In genomic region chr10:71184402-71184801, GRCh38 we compare ENCODE assay signal across 23 cellular contexts. TPM values are rescaled to one million over a fixed set of nuclear protein-coding genes. Genes with fewer than 3 reads are reported as not detected.
DNase-seq lines count a peak whose midpoint lies in the region; ATAC-seq, FAIRE-seq and TF ChIP-seq lines count a peak whose summit lies in the region.
"Had no signal": no experiment of that assay in that cellular context is flagged by ENCODE, and none has a peak within 500 bp of the region (broad histone marks: within the 10 kb centered on the region; RNA-seq: fewer than 3 reads in every experiment).

No MANE protein-coding gene starts in this region.

- TF ChIP-seq POLR2A in HepG2 (IDR thresholded peaks at IDR 0.05; ENCODE audit: insufficient read depth in 1 of 2, low read depth in 2 of 2, low read length in 2 of 2) (no peak), right lobe of liver (IDR thresholded peaks at IDR 0.05) (no peak)

- H3K4me1 ChIP-seq in HepG2 (ENCODE audit: insufficient read depth, low read length) = no peaks in the 10 kb centered on the region
- H3K4me1 ChIP-seq in right lobe of liver = no peaks in the 10 kb centered on the region
- H3K4me1 ChIP-seq: BE2C, Caco-2 had no signal

- H4K20me1 ChIP-seq in HepG2 (ENCODE audit: insufficient read depth, low read length) = no peaks in the 10 kb centered on the region
- H4K20me1 ChIP-seq: BLaER1 had no signal

- no peak for FAIRE-seq in HepG2 (lab: Jason Lieb, UNC)
- FAIRE-seq: A204.1, D721Med, G401.6, GM12891, GM19239 had no signal

- TF ChIP-seq EP300 in HepG2 (IDR thresholded peaks at IDR 0.05; ENCODE audit: low read depth in 2 of 2, low read length in 2 of 2) = no peak
- TF ChIP-seq EP300 in HepG2 (CRISPR knock-in tag; IDR thresholded peaks at IDR 0.05; ENCODE audit: borderline replicate concordance) = no peak

- in situ Hi-C loops in HepG2 (cut with HindIII; ENCODE audit: extremely low pct_ligation_motif_present, low pct_unique_long_range_greater_than_20kb) = no loop called here

- no peaks in the 10 kb centered on the region for H3K79me2 ChIP-seq in HepG2 (ENCODE audit: insufficient read depth, low read length)

- no peak overlapping the region for H3K27ac ChIP-seq in HepG2 (ENCODE audit: extremely low read length, insufficient read depth, low read length)
- H3K27ac ChIP-seq in right lobe of liver = no peak overlapping the region
- H3K27ac ChIP-seq: BLaER1 had no signal

- CTCF ChIA-PET in HepG2 (lab: Yijun Ruan, JAX; ENCODE audit: low intra/inter-chr PET ratio, low total read pairs) = no interaction called here

- H3K36me3 ChIP-seq in HepG2 (replicated peaks in 1 of 2; ENCODE audit: control insufficient read depth in 1 of 2, insufficient read depth in 2 of 2, low read length in 2 of 2) = no peaks in the 10 kb centered on the region
- H3K36me3 ChIP-seq in right lobe of liver = no peaks in the 10 kb centered on the region
- H3K36me3 ChIP-seq: BE2C, BLaER1 had no signal

- intact Hi-C loops in HepG2 (cut with micrococcal nuclease; ENCODE audit: unreplicated experiment) = no loop called here
- intact Hi-C loops in right lobe of liver (cut with DNase I) = no loop called here

- no peak overlapping the region for H3K4me2 ChIP-seq in HepG2 (ENCODE audit: low read depth, low read length)
- H3K4me2 ChIP-seq: BLaER1 had no signal

- BruUV-seq in HepG2 (replicated peaks; lab: Mats Ljungman, UMichigan) = no TSS peak

- no peak overlapping the region for H2AFZ ChIP-seq in HepG2 (ENCODE audit: low read length)

- no peak for TF ChIP-seq CTCF in HepG2 (CRISPR knock-in tag; IDR thresholded peaks at IDR 0.05)
- TF ChIP-seq CTCF in right lobe of liver (IDR thresholded peaks at IDR 0.05) = no peak

- ATAC-seq in HepG2 = peak; percentile 53
- no peak for ATAC-seq in right lobe of liver
- ATAC-seq: CD8-positive, alpha-beta T cell had no signal

- no peak overlapping the region for H3K9ac ChIP-seq in HepG2 (ENCODE audit: insufficient read depth, low read depth, low read length)
- H3K9ac ChIP-seq: BLaER1 had no signal

- H3K4me3 ChIP-seq in HepG2 (replicated peaks in 1 of 3; ENCODE audit: insufficient read depth in 1 of 3, low read depth in 2 of 3, low read length in 3 of 3) = no peak overlapping the region
- no peak overlapping the region for H3K4me3 ChIP-seq in right lobe of liver
- H3K4me3 ChIP-seq: BLaER1 had no signal

- DNase-seq in NCI-H510A treated with DMSO at 0.1 percent for 48 hours (lab: John Stamatoyannopoulos, UW) (peak; percentile 19), NCI-H510A (lab: John Stamatoyannopoulos, UW) (no peak), HepG2 (ENCODE audit: low spot score) (no peak), right lobe of liver (no peak), islet precursor cell (peak; percentile 37), T-helper 1 cell (no peak), T1000 (lab: John Stamatoyannopoulos, UW) (no peak)
- DNase-seq: 8988T; ACHN; BE2C; C1 segment of cervical spinal cord; Calu3; CD4-positive, CD25-positive, alpha-beta regulatory T cell; CD8-positive, alpha-beta T cell; DMS79 treated with DMSO at 0.1 percent for 48 hours; GF-D8 had no signal

- WGBS in HepG2 (ENCODE audit: low lambda C conversion rate) = 0% methylated on average over 6 of the region's 6 CpGs
- 41% methylated on average over 5 of the region's 6 CpGs for WGBS in right lobe of liver (ENCODE audit: insufficient coverage, low coverage, low lambda C conversion rate, missing lambda C conversion rate)

- POLR2A ChIA-PET in HepG2 (lab: Yijun Ruan, JAX) = no interaction called here

- H3K9me3 ChIP-seq in HepG2 (ENCODE audit: low read length) (no peaks in the 10 kb centered on the region), right lobe of liver (no peaks in the 10 kb centered on the region)
- H3K9me3 ChIP-seq: BE2C, BLaER1, Caco-2 had no signal

- H3K27me3 ChIP-seq in HepG2 (ENCODE audit: control insufficient read depth in 1 of 2, insufficient read depth in 2 of 2, low read length in 2 of 2) (peaks cover 3 to 23% of the 10 kb centered on the region in 2 experiments; a peak in 4 of 5 replicates), right lobe of liver (no peaks in the 10 kb centered on the region)
- H3K27me3 ChIP-seq: BE2C, BLaER1 had no signal

- TF ChIP-seq RAD21 in HepG2 (CRISPR knock-in tag; IDR thresholded peaks at IDR 0.05) = no peak

TF ChIP-seq in HepG2, 621 proteins besides CTCF, POLR2A, EP300 and RAD21 (continues in another document):
- TF ChIP-seq REXO4 (CRISPR knock-in tag; IDR thresholded peaks at IDR 0.05; ENCODE audit: borderline replicate concordance) (no peak), JDP2 (CRISPR knock-in tag; IDR thresholded peaks at IDR 0.05; ENCODE audit: borderline replicate concordance) (no peak), KLF12 (CRISPR knock-in tag; IDR thresholded peaks at IDR 0.05; ENCODE audit: borderline replicate concordance) (no peak), HIVEP1 (CRISPR knock-in tag; IDR thresholded peaks at IDR 0.05) (no peak), ZNF17 (CRISPR knock-in tag; IDR thresholded peaks at IDR 0.05) (no peak), PAX8 (CRISPR knock-in tag; IDR thresholded peaks at IDR 0.05; ENCODE audit: borderline replicate concordance) (no peak), ZBTB10 (CRISPR knock-in tag; IDR thresholded peaks at IDR 0.05; ENCODE audit: borderline replicate concordance) (no peak), ZNF30 (CRISPR knock-in tag; IDR thresholded peaks at IDR 0.05) (no peak), ATF7-NPFF (CRISPR knock-in tag; IDR thresholded peaks at IDR 0.05; ENCODE audit: low read depth) (no peak), ZSCAN25 (CRISPR knock-in tag; IDR thresholded peaks at IDR 0.05) (no peak)

RNA-seq across cellular contexts. Expression of gene UNC5B, which starts 28.0 kb away (rescaled TPM):
- total RNA-seq in HepG2 (2016; rRNA removed; fragmentation: Illumina TruSeq; extraction: Trizol) (0.07 TPM in 1 of 2 replicates, not detected in the other), right lobe of liver (1 to 10 TPM; 1.0 to 6.2 (median 2.1) TPM)
- not detected in 2 replicates for total RNA-seq in HepG2 (2016; cell fraction: cytosol; rRNA removed; fragmentation: Illumina TruSeq; extraction: Trizol; ENCODE audit: low read depth)
- 0.04 TPM in 1 of 2 replicates, not detected in the other for total RNA-seq in HepG2 (2016; cell fraction: insoluble cytoplasmic fraction; rRNA removed; fragmentation: Illumina TruSeq; extraction: Trizol)
- total RNA-seq in HepG2 (2016; cell fraction: membrane; rRNA removed; fragmentation: Illumina TruSeq; extraction: Trizol) = not detected in 2 replicates
- 0.06 TPM in 2 replicates for total RNA-seq in HepG2 (2016; cell fraction: nucleus; rRNA removed; fragmentation: Illumina TruSeq; extraction: Trizol)
- 0.07 and 0.13 TPM in 2 replicates for polyA plus RNA-seq in HepG2 (2011; rRNA removed)
- polyA plus RNA-seq in HepG2 (2011; cell fraction: cytosol; rRNA removed) = 0.05 and 0.08 TPM in 2 replicates
- 0.21 and 0.24 TPM in 2 replicates for polyA plus RNA-seq in HepG2 (2011; cell fraction: nucleus; rRNA removed)
- 0.13 and 0.21 TPM in 2 replicates for polyA plus RNA-seq in HepG2 (2012)
- not detected in 2 replicates for polyA plus RNA-seq in HepG2 (2016; cell fraction: cytosol; fragmentation: Illumina TruSeq; extraction: Trizol; ENCODE audit: low read depth)
- polyA plus RNA-seq in HepG2 (2016; cell fraction: insoluble cytoplasmic fraction; fragmentation: Illumina TruSeq; extraction: Trizol; ENCODE audit: low read depth) = 0.04 TPM in 1 of 2 replicates, not detected in the other
- 0.02 TPM in 1 of 2 replicates, not detected in the other for polyA plus RNA-seq in HepG2 (2016; cell fraction: membrane; fragmentation: Illumina TruSeq; extraction: Trizol; ENCODE audit: low read depth)
- polyA plus RNA-seq in HepG2 (2016; cell fraction: nucleus; fragmentation: Illumina TruSeq; extraction: Trizol; ENCODE audit: insufficient read depth, low read depth) = 0.07 and 0.16 TPM in 2 replicates
- 0.38 and 7.2 TPM in 2 replicates for polyA minus RNA-seq in HepG2 (2011; rRNA and poly(A)+ RNA removed; ENCODE audit: low replicate concordance)
- polyA minus RNA-seq in HepG2 (2011; cell fraction: cytosol; rRNA and poly(A)+ RNA removed) = 0.10 TPM in 1 of 2 replicates, not detected in the other
- 0.12 and 0.13 TPM in 2 replicates for polyA minus RNA-seq in HepG2 (2011; cell fraction: nucleus; rRNA and poly(A)+ RNA removed)
- polyA plus RNA-seq: CD4-positive, CD25-positive, alpha-beta regulatory T cell had no signal

Comparison
In these comparisons a context has a peak if more than half of its experiments do, and no peak if none do; other contexts are left out.
1. DNase-seq: peak in NCI-H510A treated with DMSO at 0.1 percent for 48 hours (single experiment) and islet precursor cell (single experiment); none in NCI-H510A (single experiment), HepG2 (single experiment), right lobe of liver (0 of 3), T-helper 1 cell (0 of 5) and T1000 (single experiment).